1 cellular context compared by ENCODE assay signal in the genomic region with DNA sequence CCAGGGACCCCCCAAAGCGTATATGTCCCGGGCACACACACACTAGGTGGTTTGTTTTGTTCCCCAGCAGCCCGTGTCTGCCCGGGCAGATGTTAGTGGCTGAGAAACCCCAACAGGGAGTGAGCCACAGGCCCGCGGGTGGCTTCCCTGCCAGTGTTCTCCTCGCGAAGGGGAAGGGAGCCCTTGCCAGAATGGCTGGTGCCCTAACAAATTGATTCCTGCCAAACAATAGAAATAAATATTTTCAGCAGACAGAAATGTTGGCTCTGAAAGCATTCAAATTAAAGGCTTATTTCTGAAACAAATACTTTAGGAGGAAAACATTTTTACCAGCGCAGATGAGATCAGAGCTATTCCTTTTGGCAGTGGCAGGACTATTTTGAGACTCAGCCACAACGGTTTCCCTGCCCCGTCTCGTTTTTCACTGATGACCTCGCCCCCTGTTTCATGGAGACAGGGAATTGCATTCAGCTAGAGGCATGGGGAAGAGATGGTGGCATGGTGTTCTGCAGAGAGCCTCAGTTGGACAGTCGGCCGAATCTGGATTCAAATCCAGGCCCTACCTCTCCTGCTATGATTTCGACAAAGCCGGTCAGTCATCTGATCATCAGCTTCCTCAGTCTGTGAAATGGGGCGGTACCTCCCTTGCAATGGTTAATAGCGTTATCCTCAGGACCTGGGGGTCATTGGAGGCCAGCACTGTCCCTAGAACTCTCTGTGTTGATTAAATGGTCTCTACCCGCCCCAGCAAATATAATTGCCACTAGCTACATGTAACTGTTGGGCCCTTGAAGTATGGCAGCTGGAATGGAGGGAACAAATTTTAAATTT.
TF ChIP-seq lines count a peak whose summit lies in the region.

No MANE protein-coding gene starts in this region.

TF ChIP-seq in HEK293, 187 proteins besides CTCF, POLR2A, EP300 and RAD21 (continued from another document):
- TF ChIP-seq ZNF626 (tag by site-specific recombination; IDR thresholded peaks at IDR 0.05) (no peak), ZNF571 (tag by site-specific recombination; IDR thresholded peaks at IDR 0.05) (no peak)
